Comparison of ENCODE assay signal across 8 cellular contexts in genomic region chr12:123427036-123427769, GRCh38. TPM values are rescaled to one million over a fixed set of nuclear protein-coding genes. Genes with fewer than 3 reads are reported as not detected.
A peak's percentile ranks its signal among the peaks of the same experiment; 100 is the strongest.
DNase-seq lines count a peak whose midpoint lies in the region; ATAC-seq and TF ChIP-seq lines count a peak whose summit lies in the region.

No MANE protein-coding gene starts in this region.

- H3K79me2 ChIP-seq in OCI-LY3 (ENCODE audit: low read length) = peaks cover 34% of the 10 kb centered on the region

- 96% methylated on average over 8 of the region's 8 CpGs for WGBS in right cardiac atrium

- H3K27me3 ChIP-seq in OCI-LY3 (ENCODE audit: low read depth, low read length) = no peaks in the 10 kb centered on the region
- no peaks in the 10 kb centered on the region for H3K27me3 ChIP-seq in right cardiac atrium (ENCODE audit: control insufficient read depth, insufficient read depth)

- H3K27ac Mint-ChIP-seq in chondrocyte (ENCODE audit: unreplicated experiment) = no peak overlapping the region

- peaks cover 41% of the 10 kb centered on the region for H3K4me1 ChIP-seq in OCI-LY3 (ENCODE audit: low read length)
- H3K4me1 ChIP-seq in right cardiac atrium (ENCODE audit: control insufficient read depth, insufficient read depth, low read length) = no peaks in the 10 kb centered on the region

- intact Hi-C loops in right cardiac atrium (cut with DNase I) = no loop called here

- DNase-seq in activated CD4-positive, alpha-beta T cell treated with anti-CD3 and anti-CD28 coated beads for 48 hours = peak; percentile 24
- no peak for DNase-seq in activated CD4-positive, alpha-beta T cell treated with anti-CD3 and anti-CD28 coated beads for 4 hours
- peak; percentile 42 for DNase-seq in stimulated activated CD8-positive, alpha-beta memory T cell treated with anti-CD3 and anti-CD28 coated beads, Interleukin-4, amount 100 ng/mL, for 48 hours
- DNase-seq in right cardiac atrium (no peak), chondrocyte (ENCODE audit: low spot score) (no peak), NCI-H146 (lab: John Stamatoyannopoulos, UW) (no peak)

- no peak overlapping the region for H2AFZ ChIP-seq in OCI-LY3 (ENCODE audit: low read depth, low read length)

- H3K36me3 ChIP-seq in OCI-LY3 (replicated peaks; ENCODE audit: low read depth, low read length) = peaks cover 43% of the 10 kb centered on the region

- no peaks in the 10 kb centered on the region for H3K9me3 Mint-ChIP-seq in chondrocyte (ENCODE audit: low read depth)

- H4K20me1 ChIP-seq in OCI-LY3 (ENCODE audit: insufficient read depth, low read length) = no peaks in the 10 kb centered on the region

- ATAC-seq in HG02623 (IDR thresholded peaks at IDR 0.05; ENCODE audit: unreplicated experiment) (peak; percentile 90), right cardiac atrium (no peak)

- TF ChIP-seq CTCF in OCI-LY3 (IDR thresholded peaks at IDR 0.05; ENCODE audit: low read depth, low read length) (no peak), chondrocyte (IDR thresholded peaks at IDR 0.05) (no peak)

- no peak overlapping the region for H3K4me3 Mint-ChIP-seq in chondrocyte (ENCODE audit: unreplicated experiment)

- peak overlapping the region; percentile 65 for H3K9ac ChIP-seq in OCI-LY3 (ENCODE audit: low read length)

- H3K27ac ChIP-seq in OCI-LY3 (ENCODE audit: low read length) (peak overlapping the region; percentile 99), right cardiac atrium (ENCODE audit: low read length) (no peak overlapping the region)

- H3K4me3 ChIP-seq in OCI-LY3 (ENCODE audit: low read length) (peak overlapping the region; percentile 55), right cardiac atrium (ENCODE audit: low read length) (no peak overlapping the region)

- peaks cover 3% of the 10 kb centered on the region for H3K36me3 Mint-ChIP-seq in chondrocyte (ENCODE audit: low read depth)

- no peaks in the 10 kb centered on the region for H3K4me1 Mint-ChIP-seq in chondrocyte (ENCODE audit: low read depth)

- H3K9me3 ChIP-seq in OCI-LY3 (ENCODE audit: insufficient read depth, low read length) (peaks cover 6% of the 10 kb centered on the region; the same call in 1 of the 2 replicates), right cardiac atrium (ENCODE audit: control insufficient read depth, low read length) (no peaks in the 10 kb centered on the region)

- H3K27me3 Mint-ChIP-seq in chondrocyte (ENCODE audit: low read depth) = no peaks in the 10 kb centered on the region

- peak overlapping the region; percentile 89 for H3K4me2 ChIP-seq in OCI-LY3 (ENCODE audit: low read length)

RNA-seq across cellular contexts. Expression of gene RILPL2, which starts 9.3 kb away (rescaled TPM):
- total RNA-seq in right cardiac atrium (1 to 10 TPM; 3.4 to 4.0 (median 3.8) TPM), chondrocyte (3.1 to 4.2 TPM (median 3.8 TPM) in 3 replicates)
- polyA plus RNA-seq in right cardiac atrium = 4.3 TPM

RNA-seq across cellular contexts. Expression of gene SNRNP35, which starts 30.7 kb away (rescaled TPM):
- total RNA-seq in right cardiac atrium = 10 to 100 TPM; 19.2 to 26.6 (median 26.1) TPM
- polyA plus RNA-seq in right cardiac atrium = 48.1 TPM
- 8.2 to 19.3 TPM (median 9.2 TPM) in 3 replicates for total RNA-seq in chondrocyte

RNA-seq across cellular contexts. Expression of gene KMT5A, which starts 43.3 kb away (rescaled TPM):
- 10 to 100 TPM; 19.8 to 26.8 (median 22.6) TPM for total RNA-seq in right cardiac atrium
- 15.1 TPM for polyA plus RNA-seq in right cardiac atrium
- 43.8 to 49.5 TPM (median 47.1 TPM) in 3 replicates for total RNA-seq in chondrocyte

Comparison
In these comparisons a context has a peak if more than half of its experiments do, and no peak if none do; other contexts are left out.
1. DNase-seq: peak in activated CD4-positive, alpha-beta T cell treated with anti-CD3 and anti-CD28 coated beads for 48 hours (single experiment) and stimulated activated CD8-positive, alpha-beta memory T cell treated with anti-CD3 and anti-CD28 coated beads, Interleukin-4, amount 100 ng/mL, for 48 hours (single experiment); none in activated CD4-positive, alpha-beta T cell treated with anti-CD3 and anti-CD28 coated beads for 4 hours (0 of 2), right cardiac atrium (0 of 3), chondrocyte (single experiment) and NCI-H146 (single experiment).